In genomic region chr5:142287973-142288313, GRCh38 we compare ENCODE assay signal across 11 cellular contexts. TPM values are rescaled to one million over a fixed set of nuclear protein-coding genes. Genes with fewer than 3 reads are reported as not detected.
DNase-seq lines count a peak whose midpoint lies in the region; ATAC-seq and TF ChIP-seq lines count a peak whose summit lies in the region.
"Had no signal": no experiment of that assay in that cellular context is flagged by ENCODE, and none has a peak within 500 bp of the region (broad histone marks: within the 10 kb centered on the region; RNA-seq: fewer than 3 reads in every experiment).

No MANE protein-coding gene starts in this region.

- BruUV-seq in OCI-LY7 (replicated peaks; lab: Mats Ljungman, UMichigan), result no TSS peak

- peaks cover 20 to 22% of the 10 kb centered on the region in 2 donors for H3K4me1 Mint-ChIP-seq in natural killer cell

- H3K79me2 ChIP-seq in OCI-LY7 (ENCODE audit: insufficient read depth, low read depth, low read length), result no peaks in the 10 kb centered on the region

- peaks cover 0 to 5% of the 10 kb centered on the region in 2 donors for H3K27me3 Mint-ChIP-seq in natural killer cell (ENCODE audit: low read depth in 2 of 2)

- TF ChIP-seq CTCF in natural killer cell (IDR thresholded peaks at IDR 0.05) (no peak), mucosa of descending colon (IDR thresholded peaks at IDR 0.05) (no peak), OCI-LY7 (conservative IDR thresholded peaks at IDR 0.05; ENCODE audit: low read length) (no peak)

- peak overlapping the region in 1 of 2 donors; percentile 65 for H3K27ac Mint-ChIP-seq in natural killer cell

- no peak overlapping the region for H3K4me3 ChIP-seq in MG63
- H3K4me3 ChIP-seq in mucosa of descending colon, result no peak overlapping the region
- no peak overlapping the region for H3K4me3 ChIP-seq in OCI-LY7 (ENCODE audit: low read depth, low read length, poor library complexity, severe bottlenecking)
- H3K4me3 ChIP-seq: right lobe of liver had no signal

- no peaks in the 10 kb centered on the region for H3K36me3 Mint-ChIP-seq in natural killer cell

- no peak overlapping the region for H3K4me2 ChIP-seq in OCI-LY7 (ENCODE audit: low read length)

- H3K36me3 ChIP-seq in MG63 (no peaks in the 10 kb centered on the region), mucosa of descending colon (ENCODE audit: low read depth) (no peaks in the 10 kb centered on the region), OCI-LY7 (ENCODE audit: insufficient read depth, low read length) (no peaks in the 10 kb centered on the region)
- H3K36me3 ChIP-seq: right lobe of liver had no signal

- no peaks in the 10 kb centered on the region for H3K9me3 Mint-ChIP-seq in natural killer cell

- H3K27me3 ChIP-seq in MG63, result no peaks in the 10 kb centered on the region
- H3K27me3 ChIP-seq: right lobe of liver had no signal

- intact Hi-C loops in natural killer cell (cut with micrococcal nuclease) (no loop called here), mucosa of descending colon (cut with DNase I, micrococcal nuclease) (no loop called here), OCI-LY7 (cut with micrococcal nuclease; ENCODE audit: unreplicated experiment) (no loop called here)

- H3K4me1 ChIP-seq in mucosa of descending colon (ENCODE audit: low read depth) (peaks cover 5% of the 10 kb centered on the region), OCI-LY7 (ENCODE audit: insufficient read depth, low read length, poor library complexity, severe bottlenecking) (no peaks in the 10 kb centered on the region)
- H3K4me1 ChIP-seq: right lobe of liver had no signal

- H4K20me1 ChIP-seq in OCI-LY7 (ENCODE audit: insufficient read depth, low read length), result no peaks in the 10 kb centered on the region

- H3K9me2 ChIP-seq in OCI-LY7 (ENCODE audit: insufficient read depth, low read length), result no peaks in the 10 kb centered on the region

- ATAC-seq in GM18867 (IDR thresholded peaks at IDR 0.05; ENCODE audit: unreplicated experiment), result peak; percentile 69
- peak; percentile 42 for ATAC-seq in GM21723 (IDR thresholded peaks at IDR 0.05; ENCODE audit: unreplicated experiment)
- ATAC-seq in HG03432 (IDR thresholded peaks at IDR 0.05; ENCODE audit: unreplicated experiment), result peak; percentile 63
- peak in 2 of 3 donors; percentile 42 to 53 for ATAC-seq in natural killer cell
- ATAC-seq in mucosa of descending colon, result no peak

- no peak overlapping the region for H3K27ac ChIP-seq in OCI-LY7 (ENCODE audit: low read depth, low read length, poor library complexity, severe bottlenecking)
- H3K27ac ChIP-seq: right lobe of liver had no signal

- H2AFZ ChIP-seq in OCI-LY7 (ENCODE audit: low read length), result no peak overlapping the region

- no peak for DNase-seq in natural killer cell
- DNase-seq in SKM-1 treated with dmso at 0.1 percent for 144 hours (lab: John Stamatoyannopoulos, UW; ENCODE audit: unreplicated experiment), result no peak
- DNase-seq in MG63, result no peak
- DNase-seq in mucosa of descending colon, result no peak
- no peak for DNase-seq in OCI-LY7 (ENCODE audit: low spot score)
- DNase-seq: AML-193, Karpas-422, right lobe of liver had no signal

- POLR2A ChIA-PET in OCI-LY7 (lab: Charles Lee), result no interaction called here

- H3K4me3 Mint-ChIP-seq in natural killer cell, result no peak overlapping the region

- CTCF ChIA-PET in OCI-LY7 (lab: Charles Lee; ENCODE audit: unreplicated experiment), result no interaction called here

- no peaks in the 10 kb centered on the region for H3K9me3 ChIP-seq in MG63
- no peaks in the 10 kb centered on the region for H3K9me3 ChIP-seq in mucosa of descending colon
- no peaks in the 10 kb centered on the region for H3K9me3 ChIP-seq in OCI-LY7 (ENCODE audit: low read length)
- H3K9me3 ChIP-seq: right lobe of liver had no signal

RNA-seq across cellular contexts. Expression of gene SPRY4, which starts 36.9 kb away (rescaled TPM):
- total RNA-seq in natural killer cell (1 to 10 TPM in 1 of 3 donors, under 1 TPM in 2; 0.20 to 1.3 (median 0.40) TPM), mucosa of descending colon (10 to 100 TPM; 10.7 to 13.8 (median 11.6) TPM), OCI-LY7 (2022) (not detected in 2 replicates)
- total RNA-seq in MG63 (2014; rRNA removed; shearing (Covaris generic); ENCODE audit: low replicate concordance), result 3.9 and 5.5 TPM in 2 replicates
- not detected in 2 replicates for total RNA-seq in OCI-LY7 (2014; rRNA removed; shearing (Covaris generic))
